ENCODE assay signal across 1 cellular context in the genomic region with DNA sequence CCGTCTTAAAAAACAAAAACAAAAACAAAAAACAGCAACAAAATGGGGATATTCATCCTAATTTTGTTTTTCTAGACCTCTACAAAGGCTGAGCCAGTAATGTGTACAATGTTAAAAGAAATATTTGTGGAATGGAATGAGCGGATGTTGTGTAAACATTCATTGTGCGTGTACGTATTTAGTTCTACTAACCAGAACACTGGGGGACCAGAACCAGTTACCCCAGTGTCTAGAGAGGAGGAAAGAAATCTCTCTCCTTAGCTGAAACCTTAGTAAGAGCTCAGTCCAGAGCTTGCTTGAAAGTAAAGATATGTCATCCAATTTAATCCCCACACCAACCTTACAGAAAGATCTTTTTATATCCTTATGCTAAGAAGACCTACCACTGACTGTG.
A peak's percentile ranks its signal among the peaks of the same experiment; 100 is the strongest.
TF ChIP-seq lines count a peak whose summit lies in the region.

No MANE protein-coding gene starts in this region.

TF ChIP-seq in HepG2, 621 proteins besides CTCF, POLR2A, EP300 and RAD21 (continued from another document):
- no peak for TF ChIP-seq ZNF280B (CRISPR knock-in tag; IDR thresholded peaks at IDR 0.05; ENCODE audit: borderline replicate concordance)
- no peak for TF ChIP-seq ZNF781 (CRISPR knock-in tag; IDR thresholded peaks at IDR 0.05; ENCODE audit: borderline replicate concordance, not compliant biosample characterization)
- peak; percentile 12; the same call in 1 of the 2 replicates for TF ChIP-seq ZKSCAN8 (CRISPR knock-in tag; IDR thresholded peaks at IDR 0.05; ENCODE audit: borderline replicate concordance)
- TF ChIP-seq SCMH1 (CRISPR knock-in tag; IDR thresholded peaks at IDR 0.05; ENCODE audit: borderline replicate concordance) = no peak
- no peak for TF ChIP-seq LCORL (IDR thresholded peaks at IDR 0.05)
- TF ChIP-seq LCORL (CRISPR knock-in tag; IDR thresholded peaks at IDR 0.05) = peak; percentile 41; the same call in 1 of the 2 replicates
- TF ChIP-seq, protein P1, sequence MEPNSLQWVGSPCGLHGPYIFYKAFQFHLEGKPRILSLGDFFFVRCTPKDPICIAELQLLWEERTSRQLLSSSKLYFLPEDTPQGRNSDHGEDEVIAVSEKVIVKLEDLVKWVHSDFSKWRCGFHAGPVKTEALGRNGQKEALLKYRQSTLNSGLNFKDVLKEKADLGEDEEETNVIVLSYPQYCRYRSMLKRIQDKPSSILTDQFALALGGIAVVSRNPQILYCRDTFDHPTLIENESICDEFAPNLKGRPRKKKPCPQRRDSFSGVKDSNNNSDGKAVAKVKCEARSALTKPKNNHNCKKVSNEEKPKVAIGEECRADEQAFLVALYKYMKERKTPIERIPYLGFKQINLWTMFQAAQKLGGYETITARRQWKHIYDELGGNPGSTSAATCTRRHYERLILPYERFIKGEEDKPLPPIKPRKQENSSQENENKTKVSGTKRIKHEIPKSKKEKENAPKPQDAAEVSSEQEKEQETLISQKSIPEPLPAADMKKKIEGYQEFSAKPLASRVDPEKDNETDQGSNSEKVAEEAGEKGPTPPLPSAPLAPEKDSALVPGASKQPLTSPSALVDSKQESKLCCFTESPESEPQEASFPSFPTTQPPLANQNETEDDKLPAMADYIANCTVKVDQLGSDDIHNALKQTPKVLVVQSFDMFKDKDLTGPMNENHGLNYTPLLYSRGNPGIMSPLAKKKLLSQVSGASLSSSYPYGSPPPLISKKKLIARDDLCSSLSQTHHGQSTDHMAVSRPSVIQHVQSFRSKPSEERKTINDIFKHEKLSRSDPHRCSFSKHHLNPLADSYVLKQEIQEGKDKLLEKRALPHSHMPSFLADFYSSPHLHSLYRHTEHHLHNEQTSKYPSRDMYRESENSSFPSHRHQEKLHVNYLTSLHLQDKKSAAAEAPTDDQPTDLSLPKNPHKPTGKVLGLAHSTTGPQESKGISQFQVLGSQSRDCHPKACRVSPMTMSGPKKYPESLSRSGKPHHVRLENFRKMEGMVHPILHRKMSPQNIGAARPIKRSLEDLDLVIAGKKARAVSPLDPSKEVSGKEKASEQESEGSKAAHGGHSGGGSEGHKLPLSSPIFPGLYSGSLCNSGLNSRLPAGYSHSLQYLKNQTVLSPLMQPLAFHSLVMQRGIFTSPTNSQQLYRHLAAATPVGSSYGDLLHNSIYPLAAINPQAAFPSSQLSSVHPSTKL (CRISPR knock-in tag; IDR thresholded peaks at IDR 0.05) = peak; percentile 17; the same call in 1 of the 2 replicates
- TF ChIP-seq KLF6 (CRISPR knock-in tag; IDR thresholded peaks at IDR 0.05) = no peak
- peak; percentile 25; the same call in 1 of the 2 replicates for TF ChIP-seq GATAD2A (CRISPR knock-in tag; IDR thresholded peaks at IDR 0.05)
- TF ChIP-seq, protein P2, sequence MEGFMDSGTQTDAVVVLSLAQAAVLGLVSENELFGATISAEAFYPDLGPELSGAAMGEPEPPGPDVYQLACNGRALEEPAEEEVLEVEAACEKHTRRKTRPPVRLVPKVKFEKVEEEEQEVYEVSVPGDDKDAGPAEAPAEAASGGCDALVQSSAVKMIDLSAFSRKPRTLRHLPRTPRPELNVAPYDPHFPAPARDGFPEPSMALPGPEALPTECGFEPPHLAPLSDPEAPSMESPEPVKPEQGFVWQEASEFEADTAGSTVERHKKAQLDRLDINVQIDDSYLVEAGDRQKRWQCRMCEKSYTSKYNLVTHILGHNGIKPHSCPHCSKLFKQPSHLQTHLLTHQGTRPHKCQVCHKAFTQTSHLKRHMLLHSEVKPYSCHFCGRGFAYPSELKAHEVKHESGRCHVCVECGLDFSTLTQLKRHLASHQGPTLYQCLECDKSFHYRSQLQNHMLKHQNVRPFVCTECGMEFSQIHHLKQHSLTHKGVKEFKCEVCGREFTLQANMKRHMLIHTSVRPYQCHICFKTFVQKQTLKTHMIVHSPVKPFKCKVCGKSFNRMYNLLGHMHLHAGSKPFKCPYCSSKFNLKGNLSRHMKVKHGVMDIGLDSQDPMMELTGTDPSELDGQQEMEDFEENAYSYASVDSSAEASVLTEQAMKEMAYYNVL (CRISPR knock-in tag; IDR thresholded peaks at IDR 0.05; ENCODE audit: borderline replicate concordance) = no peak
- TF ChIP-seq ZFP82 (CRISPR knock-in tag; IDR thresholded peaks at IDR 0.05; ENCODE audit: borderline replicate concordance) = no peak
- TF ChIP-seq ZNF512 (CRISPR knock-in tag; IDR thresholded peaks at IDR 0.05) = no peak
- TF ChIP-seq SOX13 (IDR thresholded peaks at IDR 0.05) = no peak
- peak in 1 of 2 experiments; percentile 31; a peak in 1 of 4 replicates for TF ChIP-seq SOX13 (CRISPR knock-in tag; conservative IDR thresholded peaks at IDR 0.05 in 1 of 2, IDR thresholded peaks at IDR 0.05 in 1 of 2)
- TF ChIP-seq TEAD3 (CRISPR knock-in tag; optimal IDR thresholded peaks at IDR 0.05; ENCODE audit: borderline replicate concordance) = peak; percentile 29
- TF ChIP-seq MXI1 (IDR thresholded peaks at IDR 0.05; ENCODE audit: borderline replicate concordance, low read depth, low read length) = no peak
- TF ChIP-seq, protein P3, sequence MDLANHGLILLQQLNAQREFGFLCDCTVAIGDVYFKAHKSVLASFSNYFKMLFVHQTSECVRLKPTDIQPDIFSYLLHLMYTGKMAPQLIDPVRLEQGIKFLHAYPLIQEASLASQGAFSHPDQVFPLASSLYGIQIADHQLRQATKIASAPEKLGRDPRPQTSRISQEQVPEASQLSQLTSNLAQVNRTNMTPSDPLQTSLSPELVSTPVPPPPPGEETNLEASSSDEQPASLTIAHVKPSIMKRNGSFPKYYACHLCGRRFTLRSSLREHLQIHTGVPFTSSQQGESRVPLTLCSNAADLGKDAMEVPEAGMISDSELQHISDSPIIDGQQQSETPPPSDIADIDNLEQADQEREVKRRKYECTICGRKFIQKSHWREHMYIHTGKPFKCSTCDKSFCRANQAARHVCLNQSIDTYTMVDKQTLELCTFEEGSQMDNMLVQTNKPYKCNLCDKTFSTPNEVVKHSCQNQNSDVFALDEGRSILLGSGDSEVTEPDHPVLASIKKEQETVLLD (CRISPR knock-in tag; IDR thresholded peaks at IDR 0.05; ENCODE audit: low read depth) = no peak
- TF ChIP-seq PATZ1 (CRISPR knock-in tag; IDR thresholded peaks at IDR 0.05) = no peak
- TF ChIP-seq FOXP1 (IDR thresholded peaks at IDR 0.05) = no peak
- TF ChIP-seq FOXP1 (CRISPR knock-in tag; IDR thresholded peaks at IDR 0.05) = 0 out of 2 replicates have a peak, but pooled peaks have one; percentile 23
- no peak for TF ChIP-seq ZNF816 (CRISPR knock-in tag; IDR thresholded peaks at IDR 0.05; ENCODE audit: borderline replicate concordance)
- TF ChIP-seq ZNF207 (IDR thresholded peaks at IDR 0.05; ENCODE audit: borderline replicate concordance) = no peak
- no peak for TF ChIP-seq CC2D1A (CRISPR knock-in tag; IDR thresholded peaks at IDR 0.05)
- peak; percentile 39; the same call in 1 of the 2 replicates for TF ChIP-seq FOXA3 (CRISPR knock-in tag; IDR thresholded peaks at IDR 0.05)
- TF ChIP-seq ZNF382 (CRISPR knock-in tag; IDR thresholded peaks at IDR 0.05; ENCODE audit: borderline replicate concordance) = no peak
- TF ChIP-seq SOX5 (CRISPR knock-in tag; IDR thresholded peaks at IDR 0.05; ENCODE audit: borderline replicate concordance) = peak; percentile 46; the same call in 1 of the 2 replicates
- TF ChIP-seq, protein P4, sequence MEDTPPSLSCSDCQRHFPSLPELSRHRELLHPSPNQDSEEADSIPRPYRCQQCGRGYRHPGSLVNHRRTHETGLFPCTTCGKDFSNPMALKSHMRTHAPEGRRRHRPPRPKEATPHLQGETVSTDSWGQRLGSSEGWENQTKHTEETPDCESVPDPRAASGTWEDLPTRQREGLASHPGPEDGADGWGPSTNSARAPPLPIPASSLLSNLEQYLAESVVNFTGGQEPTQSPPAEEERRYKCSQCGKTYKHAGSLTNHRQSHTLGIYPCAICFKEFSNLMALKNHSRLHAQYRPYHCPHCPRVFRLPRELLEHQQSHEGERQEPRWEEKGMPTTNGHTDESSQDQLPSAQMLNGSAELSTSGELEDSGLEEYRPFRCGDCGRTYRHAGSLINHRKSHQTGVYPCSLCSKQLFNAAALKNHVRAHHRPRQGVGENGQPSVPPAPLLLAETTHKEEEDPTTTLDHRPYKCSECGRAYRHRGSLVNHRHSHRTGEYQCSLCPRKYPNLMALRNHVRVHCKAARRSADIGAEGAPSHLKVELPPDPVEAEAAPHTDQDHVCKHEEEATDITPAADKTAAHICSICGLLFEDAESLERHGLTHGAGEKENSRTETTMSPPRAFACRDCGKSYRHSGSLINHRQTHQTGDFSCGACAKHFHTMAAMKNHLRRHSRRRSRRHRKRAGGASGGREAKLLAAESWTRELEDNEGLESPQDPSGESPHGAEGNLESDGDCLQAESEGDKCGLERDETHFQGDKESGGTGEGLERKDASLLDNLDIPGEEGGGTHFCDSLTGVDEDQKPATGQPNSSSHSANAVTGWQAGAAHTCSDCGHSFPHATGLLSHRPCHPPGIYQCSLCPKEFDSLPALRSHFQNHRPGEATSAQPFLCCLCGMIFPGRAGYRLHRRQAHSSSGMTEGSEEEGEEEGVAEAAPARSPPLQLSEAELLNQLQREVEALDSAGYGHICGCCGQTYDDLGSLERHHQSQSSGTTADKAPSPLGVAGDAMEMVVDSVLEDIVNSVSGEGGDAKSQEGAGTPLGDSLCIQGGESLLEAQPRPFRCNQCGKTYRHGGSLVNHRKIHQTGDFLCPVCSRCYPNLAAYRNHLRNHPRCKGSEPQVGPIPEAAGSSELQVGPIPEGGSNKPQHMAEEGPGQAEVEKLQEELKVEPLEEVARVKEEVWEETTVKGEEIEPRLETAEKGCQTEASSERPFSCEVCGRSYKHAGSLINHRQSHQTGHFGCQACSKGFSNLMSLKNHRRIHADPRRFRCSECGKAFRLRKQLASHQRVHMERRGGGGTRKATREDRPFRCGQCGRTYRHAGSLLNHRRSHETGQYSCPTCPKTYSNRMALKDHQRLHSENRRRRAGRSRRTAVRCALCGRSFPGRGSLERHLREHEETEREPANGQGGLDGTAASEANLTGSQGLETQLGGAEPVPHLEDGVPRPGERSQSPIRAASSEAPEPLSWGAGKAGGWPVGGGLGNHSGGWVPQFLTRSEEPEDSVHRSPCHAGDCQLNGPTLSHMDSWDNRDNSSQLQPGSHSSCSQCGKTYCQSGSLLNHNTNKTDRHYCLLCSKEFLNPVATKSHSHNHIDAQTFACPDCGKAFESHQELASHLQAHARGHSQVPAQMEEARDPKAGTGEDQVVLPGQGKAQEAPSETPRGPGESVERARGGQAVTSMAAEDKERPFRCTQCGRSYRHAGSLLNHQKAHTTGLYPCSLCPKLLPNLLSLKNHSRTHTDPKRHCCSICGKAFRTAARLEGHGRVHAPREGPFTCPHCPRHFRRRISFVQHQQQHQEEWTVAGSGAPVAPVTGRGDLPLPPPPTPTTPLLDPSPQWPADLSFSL (CRISPR knock-in tag; IDR thresholded peaks at IDR 0.05) = no peak
- no peak for TF ChIP-seq ZBTB21 (CRISPR knock-in tag; IDR thresholded peaks at IDR 0.05)
- no peak for TF ChIP-seq ZNF329 (CRISPR knock-in tag; IDR thresholded peaks at IDR 0.05; ENCODE audit: low read depth)
- no peak for TF ChIP-seq BRF2 (CRISPR knock-in tag; IDR thresholded peaks at IDR 0.05)
- TF ChIP-seq POGZ (CRISPR knock-in tag; IDR thresholded peaks at IDR 0.05) = 0 out of 2 replicates have a peak, but pooled peaks have one; percentile 12
